8 cellular contexts compared by ENCODE assay signal in genomic region chr11:5689551-5689983, GRCh38. TPM values are rescaled to one million over a fixed set of nuclear protein-coding genes. Genes with fewer than 3 reads are reported as not detected.
DNase-seq lines count a peak whose midpoint lies in the region; ATAC-seq and TF ChIP-seq lines count a peak whose summit lies in the region.

Gene TRIM22 (plus strand): TSS chr11:5689790. CDS start chr11:5696233, 6,443 bp downstream.

- ATAC-seq in GM18502 (IDR thresholded peaks at IDR 0.05; ENCODE audit: poor library complexity, unreplicated experiment) (peak; percentile 76), HG02798 (IDR thresholded peaks at IDR 0.05; ENCODE audit: poor library complexity, unreplicated experiment) (peak; percentile 78)

- H3K4me1 Mint-ChIP-seq in activated naive CD4-positive, alpha-beta T cell treated with anti-CD3 and anti-CD28 coated beads, Interleukin-2, amount 10 ng/mL, durations not matched to agents 7 days and 5 days = peaks cover 53% of the 10 kb centered on the region

- peak within 1 kb of the TSS; percentile 90 for H3K4me3 Mint-ChIP-seq in activated naive CD4-positive, alpha-beta T cell treated with anti-CD3 and anti-CD28 coated beads, Interleukin-2, amount 10 ng/mL, durations not matched to agents 7 days and 5 days

- peak in 2 of 3 donors; percentile 73 to 81 for DNase-seq in Peyer's patch
- peak; percentile 74 for DNase-seq in activated naive CD4-positive, alpha-beta T cell treated with anti-CD3 and anti-CD28 coated beads, Interleukin-2, amount 10 ng/mL, durations not matched to agents 7 days and 5 days
- DNase-seq in globus pallidus (ENCODE audit: low spot score) = peak; percentile 61
- DNase-seq in ovary = peak; percentile 44 to 52 (median 47)
- DNase-seq in vagina (ENCODE audit: extremely low spot score in 2 of 2) = no peak
- DNase-seq in BE2C = no peak

- H3K27me3 ChIP-seq in Peyer's patch (no peaks in the 10 kb centered on the region), ovary (no peaks in the 10 kb centered on the region), vagina (no peaks in the 10 kb centered on the region), BE2C (no peaks in the 10 kb centered on the region)

- H3K9me3 ChIP-seq in Peyer's patch (no peaks in the 10 kb centered on the region), ovary (no peaks in the 10 kb centered on the region), vagina (no peaks in the 10 kb centered on the region), BE2C (no peaks in the 10 kb centered on the region)

- TF ChIP-seq POLR2A in Peyer's patch (IDR thresholded peaks at IDR 0.05) (peak in 1 of 2 donors; percentile 39), ovary (IDR thresholded peaks at IDR 0.05) (no peak), vagina (IDR thresholded peaks at IDR 0.05) (no peak)

- H3K36me3 ChIP-seq in Peyer's patch (no peaks in the 10 kb centered on the region), ovary (no peaks in the 10 kb centered on the region), vagina (no peaks in the 10 kb centered on the region), BE2C (no peaks in the 10 kb centered on the region)

- H3K27ac Mint-ChIP-seq in activated naive CD4-positive, alpha-beta T cell treated with anti-CD3 and anti-CD28 coated beads, Interleukin-2, amount 10 ng/mL, durations not matched to agents 7 days and 5 days = peak within 1 kb of the TSS; percentile 94

- no peak for TF ChIP-seq EP300 in ovary (IDR thresholded peaks at IDR 0.05)

- H3K4me1 ChIP-seq in Peyer's patch = peaks cover 0 to 27% (median 8%) of the 10 kb centered on the region in 4 donors
- H3K4me1 ChIP-seq in ovary (ENCODE audit: insufficient read depth) = peaks cover 6% of the 10 kb centered on the region
- peaks cover 37% of the 10 kb centered on the region for H3K4me1 ChIP-seq in vagina
- H3K4me1 ChIP-seq in BE2C = no peaks in the 10 kb centered on the region

- intact Hi-C loops in ovary (cut with DNase I) = loop anchor here in 1 of 4 donors (10.0 kb wide), 1 partner anchor 95 kb away; the partner anchor contains the start of gene TRIM6
- intact Hi-C loops in vagina (cut with DNase I) = no loop called here

- peaks cover 33% of the 10 kb centered on the region for H3K36me3 Mint-ChIP-seq in activated naive CD4-positive, alpha-beta T cell treated with anti-CD3 and anti-CD28 coated beads, Interleukin-2, amount 10 ng/mL, durations not matched to agents 7 days and 5 days

- H3K27me3 Mint-ChIP-seq in activated naive CD4-positive, alpha-beta T cell treated with anti-CD3 and anti-CD28 coated beads, Interleukin-2, amount 10 ng/mL, durations not matched to agents 7 days and 5 days = no peaks in the 10 kb centered on the region

- no peak for TF ChIP-seq CTCF in Peyer's patch (IDR thresholded peaks at IDR 0.05)
- no peak for TF ChIP-seq CTCF in ovary (IDR thresholded peaks at IDR 0.05)
- TF ChIP-seq CTCF in vagina (IDR thresholded peaks at IDR 0.05) = no peak
- TF ChIP-seq CTCF in BE2C (IDR thresholded peaks at IDR 0.05; ENCODE audit: low read depth, low read length) = no peak

- H3K9me3 Mint-ChIP-seq in activated naive CD4-positive, alpha-beta T cell treated with anti-CD3 and anti-CD28 coated beads, Interleukin-2, amount 10 ng/mL, durations not matched to agents 7 days and 5 days = no peaks in the 10 kb centered on the region

- CTCF ChIA-PET in activated naive CD4-positive, alpha-beta T cell treated with anti-CD3 and anti-CD28 coated beads, Interleukin-2, amount 10 ng/mL, durations not matched to agents 7 days and 5 days (lab: Charles Lee) = interaction anchor here (1.2 to 2.0 kb wide), 2 partner anchors 63 to 92 kb away, joined by 4 to 6 read pairs; no protein-coding TSS in a partner anchor

- WGBS in ovary, 3 donors = 0 to 1% (median 0%) methylated on average over 2 of the region's 2 CpGs

- peak within 1 kb of the TSS; percentile 79 to 89 (median 87) for H3K27ac ChIP-seq in Peyer's patch
- peak within 1 kb of the TSS; percentile 40 to 92 for H3K27ac ChIP-seq in ovary
- H3K27ac ChIP-seq in vagina = peak within 1 kb of the TSS; percentile 75

- peak within 1 kb of the TSS; percentile 48 to 59 (median 54) for H3K4me3 ChIP-seq in Peyer's patch
- H3K4me3 ChIP-seq in ovary = peak within 1 kb of the TSS; percentile 35
- H3K4me3 ChIP-seq in vagina = peak within 1 kb of the TSS; percentile 36 to 40
- no peak within 1 kb of the TSS for H3K4me3 ChIP-seq in BE2C (ENCODE audit: low read depth, low read length)

RNA-seq across cellular contexts. Expression of gene TRIM22, which starts in this region (rescaled TPM):
- total RNA-seq in Peyer's patch = 100 to 1,000 TPM in 1 of 4 donors, 10 to 100 TPM in 3; 23.9 to 309 (median 34.3) TPM
- total RNA-seq in ovary = 10 to 100 TPM; 31.0 to 77.4 (median 68.5) TPM
- 10 to 100 TPM; 40.7 to 84.4 TPM for polyA plus RNA-seq in ovary
- 32.7 TPM for total RNA-seq in vagina
- not detected for polyA plus RNA-seq in BE2C (2012; ENCODE audit: insufficient read depth, insufficient read length, low read depth)

Comparison
In these comparisons a context has a peak if more than half of its experiments do, and no peak if none do; other contexts are left out.
1. DNase-seq: peak in Peyer's patch (2 of 3), activated naive CD4-positive, alpha-beta T cell treated with anti-CD3 and anti-CD28 coated beads, Interleukin-2, amount 10 ng/mL, durations not matched to agents 7 days and 5 days (single experiment), globus pallidus (single experiment) and ovary (5 of 5); none in vagina (0 of 2) and BE2C (single experiment).
2. Peak in every context shown above with its lines, with median percentiles within 50 percentile points of each other: H3K27ac ChIP-seq.